Comparison of ENCODE assay signal across 8 cellular contexts in genomic region chr1:32893198-32894018, GRCh38. TPM values are rescaled to one million over a fixed set of nuclear protein-coding genes. Genes with fewer than 3 reads are reported as not detected.
DNase-seq lines count a peak whose midpoint lies in the region; ATAC-seq and TF ChIP-seq lines count a peak whose summit lies in the region.

No MANE protein-coding gene starts in this region.

- H3K27me3 Mint-ChIP-seq in activated CD8-positive, alpha-beta T cell treated with anti-CD3 and anti-CD28 coated beads for 36 hours = peaks cover 48% of the 10 kb centered on the region
- H3K27me3 Mint-ChIP-seq in activated CD8-positive, alpha-beta T cell treated with anti-CD3 and anti-CD28 coated beads, Interleukin-2, amount 10 ng/mL, durations not matched to agents 7 days and 5 days (ENCODE audit: low read depth) = peaks cover 59% of the 10 kb centered on the region
- H3K27me3 Mint-ChIP-seq in naive thymus-derived CD8-positive, alpha-beta T cell = peaks cover 37 to 92% (median 57%) of the 10 kb centered on the region in 5 donors

- ATAC-seq in activated CD8-positive, alpha-beta T cell treated with anti-CD3 and anti-CD28 coated beads for 36 hours = peak; percentile 41
- no peak for ATAC-seq in activated CD8-positive, alpha-beta T cell treated with anti-CD3 and anti-CD28 coated beads, Interleukin-2, amount 10 ng/mL, durations not matched to agents 7 days and 5 days
- ATAC-seq in naive thymus-derived CD8-positive, alpha-beta T cell = peak; percentile 58 to 69
- ATAC-seq in GM21825 (IDR thresholded peaks at IDR 0.05; ENCODE audit: unreplicated experiment) = no peak
- no peak for ATAC-seq in HG03025 (IDR thresholded peaks at IDR 0.05; ENCODE audit: low FRiP score, unreplicated experiment)

- 10% methylated on average over 2 of the region's 58 CpGs; no CpG with 5 or more reads in 1 of the 2 donors for WGBS in esophagus squamous epithelium, 2 donors

- H3K36me3 ChIP-seq in esophagus squamous epithelium = peaks cover 0 to 21% (median 0%) of the 10 kb centered on the region in 3 donors

- no peaks in the 10 kb centered on the region for H3K36me3 Mint-ChIP-seq in activated CD8-positive, alpha-beta T cell treated with anti-CD3 and anti-CD28 coated beads for 36 hours (ENCODE audit: low read depth)
- H3K36me3 Mint-ChIP-seq in activated CD8-positive, alpha-beta T cell treated with anti-CD3 and anti-CD28 coated beads, Interleukin-2, amount 10 ng/mL, durations not matched to agents 7 days and 5 days (ENCODE audit: low read depth) = no peaks in the 10 kb centered on the region
- H3K36me3 Mint-ChIP-seq in naive thymus-derived CD8-positive, alpha-beta T cell = peaks cover 0 to 5% (median 0%) of the 10 kb centered on the region in 3 donors

- intact Hi-C loops in activated CD8-positive, alpha-beta T cell treated with anti-CD3 and anti-CD28 coated beads for 36 hours (cut with micrococcal nuclease) = no loop called here
- intact Hi-C loops in esophagus squamous epithelium (cut with DNase I) = no loop called here

- CTCF ChIA-PET in activated CD8-positive, alpha-beta T cell treated with anti-CD3 and anti-CD28 coated beads for 36 hours (lab: Charles Lee) = interaction anchor here (0.7 to 5.0 kb wide), 30 partner anchors 8 to 373 kb away, joined by 3 to 31 read pairs (median 4); partner anchors contain the start of gene AZIN2
- CTCF ChIA-PET in activated CD8-positive, alpha-beta T cell treated with anti-CD3 and anti-CD28 coated beads, Interleukin-2, amount 10 ng/mL, durations not matched to agents 7 days and 5 days (lab: Charles Lee) = interaction anchor here (0.8 to 3.8 kb wide), 8 partner anchors 12 to 305 kb away, joined by 3 to 33 read pairs (median 5); no protein-coding TSS in a partner anchor

- DNase-seq in activated CD8-positive, alpha-beta T cell treated with anti-CD3 and anti-CD28 coated beads for 36 hours = peak; percentile 42
- DNase-seq in activated CD8-positive, alpha-beta T cell treated with anti-CD3 and anti-CD28 coated beads, Interleukin-2, amount 10 ng/mL, durations not matched to agents 7 days and 5 days = no peak
- DNase-seq in SW480 (ENCODE audit: low spot score) (peak; percentile 37), esophagus squamous epithelium (lab: John Stamatoyannopoulos, UW) (no peak), NOMO-1 (lab: John Stamatoyannopoulos, UW; ENCODE audit: unreplicated experiment in 2 of 2) (no peak)
- DNase-seq in naive thymus-derived CD8-positive, alpha-beta T cell = peak in 1 of 10 donors; percentile 55

- peaks cover 10 to 19% (median 13%) of the 10 kb centered on the region in 3 donors for H3K4me1 ChIP-seq in esophagus squamous epithelium

- peak overlapping the region; percentile 51 for H3K4me3 Mint-ChIP-seq in activated CD8-positive, alpha-beta T cell treated with anti-CD3 and anti-CD28 coated beads for 36 hours
- no peak overlapping the region for H3K4me3 Mint-ChIP-seq in activated CD8-positive, alpha-beta T cell treated with anti-CD3 and anti-CD28 coated beads, Interleukin-2, amount 10 ng/mL, durations not matched to agents 7 days and 5 days
- H3K4me3 Mint-ChIP-seq in naive thymus-derived CD8-positive, alpha-beta T cell = peak overlapping the region; percentile 60 to 82 (median 70)

- no peak overlapping the region for H3K27ac Mint-ChIP-seq in activated CD8-positive, alpha-beta T cell treated with anti-CD3 and anti-CD28 coated beads for 36 hours
- no peak overlapping the region for H3K27ac Mint-ChIP-seq in activated CD8-positive, alpha-beta T cell treated with anti-CD3 and anti-CD28 coated beads, Interleukin-2, amount 10 ng/mL, durations not matched to agents 7 days and 5 days
- H3K27ac Mint-ChIP-seq in naive thymus-derived CD8-positive, alpha-beta T cell = peak overlapping the region in 1 of 10 donors; percentile 83

- TF ChIP-seq POLR2A in esophagus squamous epithelium (IDR thresholded peaks at IDR 0.05) = no peak

- TF ChIP-seq CTCF in activated CD8-positive, alpha-beta T cell treated with anti-CD3 and anti-CD28 coated beads for 36 hours (IDR thresholded peaks at IDR 0.05) = peak; percentile 41
- peak in 2 of 6 experiments; percentile 2 to 9 for TF ChIP-seq CTCF in esophagus squamous epithelium (IDR thresholded peaks at IDR 0.05)

- peaks cover 0 to 62% (median 2%) of the 10 kb centered on the region in 4 donors for H3K27me3 ChIP-seq in esophagus squamous epithelium

- no peaks in the 10 kb centered on the region for H3K9me3 ChIP-seq in esophagus squamous epithelium

- no peaks in the 10 kb centered on the region for H3K9me3 Mint-ChIP-seq in activated CD8-positive, alpha-beta T cell treated with anti-CD3 and anti-CD28 coated beads for 36 hours
- no peaks in the 10 kb centered on the region for H3K9me3 Mint-ChIP-seq in activated CD8-positive, alpha-beta T cell treated with anti-CD3 and anti-CD28 coated beads, Interleukin-2, amount 10 ng/mL, durations not matched to agents 7 days and 5 days (ENCODE audit: insufficient read depth)
- H3K9me3 Mint-ChIP-seq in naive thymus-derived CD8-positive, alpha-beta T cell = peaks cover 0 to 3% (median 0%) of the 10 kb centered on the region in 9 donors

- H3K4me1 Mint-ChIP-seq in activated CD8-positive, alpha-beta T cell treated with anti-CD3 and anti-CD28 coated beads for 36 hours (ENCODE audit: low read depth) = peaks cover 5% of the 10 kb centered on the region
- peaks cover 4% of the 10 kb centered on the region for H3K4me1 Mint-ChIP-seq in activated CD8-positive, alpha-beta T cell treated with anti-CD3 and anti-CD28 coated beads, Interleukin-2, amount 10 ng/mL, durations not matched to agents 7 days and 5 days (ENCODE audit: low read depth)
- H3K4me1 Mint-ChIP-seq in naive thymus-derived CD8-positive, alpha-beta T cell = peaks cover 8 to 16% (median 9%) of the 10 kb centered on the region in 4 donors

- POLR2A ChIA-PET in activated CD8-positive, alpha-beta T cell treated with anti-CD3 and anti-CD28 coated beads for 36 hours (lab: Charles Lee) = interaction anchor here (1.0 to 1.4 kb wide), 2 partner anchors 8 to 12 kb away, joined by 3 read pairs; no protein-coding TSS in a partner anchor
- POLR2A ChIA-PET in activated CD8-positive, alpha-beta T cell treated with anti-CD3 and anti-CD28 coated beads, Interleukin-2, amount 10 ng/mL, durations not matched to agents 7 days and 5 days (lab: Charles Lee) = interaction anchor here (0.6 kb wide), 1 partner anchor 100 kb away, joined by 3 read pairs; no protein-coding TSS in a partner anchor
- POLR2A ChIA-PET in naive thymus-derived CD8-positive, alpha-beta T cell (lab: Charles Lee) = interaction anchor here (0.6 kb wide), 1 partner anchor 109 kb away, joined by 4 read pairs; no protein-coding TSS in a partner anchor

- H3K4me3 ChIP-seq in esophagus squamous epithelium = peak overlapping the region; percentile 27 to 70 (median 44)

- peak overlapping the region in 1 of 4 donors; percentile 34 for H3K27ac ChIP-seq in esophagus squamous epithelium

RNA-seq across cellular contexts. Expression of gene HPCA, which starts 7.1 kb away (rescaled TPM):
- under 1 TPM; 0.49 to 0.61 TPM for total RNA-seq in activated CD8-positive, alpha-beta T cell treated with anti-CD3 and anti-CD28 coated beads for 36 hours
- total RNA-seq in activated CD8-positive, alpha-beta T cell treated with anti-CD3 and anti-CD28 coated beads, Interleukin-2, amount 10 ng/mL, durations not matched to agents 7 days and 5 days = not detected
- total RNA-seq in esophagus squamous epithelium = not detected
- total RNA-seq in naive thymus-derived CD8-positive, alpha-beta T cell = not detected
- not detected for polyA plus RNA-seq in naive thymus-derived CD8-positive, alpha-beta T cell

RNA-seq across cellular contexts. Expression of gene TMEM54, which starts 7.8 kb away (rescaled TPM):
- 1 to 10 TPM; 1.3 to 1.9 TPM for total RNA-seq in activated CD8-positive, alpha-beta T cell treated with anti-CD3 and anti-CD28 coated beads for 36 hours
- total RNA-seq in activated CD8-positive, alpha-beta T cell treated with anti-CD3 and anti-CD28 coated beads, Interleukin-2, amount 10 ng/mL, durations not matched to agents 7 days and 5 days = not detected
- total RNA-seq in esophagus squamous epithelium = 100 to 1,000 TPM; 151 to 255 (median 178) TPM
- total RNA-seq in naive thymus-derived CD8-positive, alpha-beta T cell = not detected
- not detected for polyA plus RNA-seq in naive thymus-derived CD8-positive, alpha-beta T cell

RNA-seq across cellular contexts. Expression of gene FNDC5, which starts 22.7 kb away (rescaled TPM):
- total RNA-seq in activated CD8-positive, alpha-beta T cell treated with anti-CD3 and anti-CD28 coated beads for 36 hours = not detected
- total RNA-seq in activated CD8-positive, alpha-beta T cell treated with anti-CD3 and anti-CD28 coated beads, Interleukin-2, amount 10 ng/mL, durations not matched to agents 7 days and 5 days = not detected
- under 1 TPM in 2 of 4 donors, not detected in 2; 0.44 to 0.76 TPM for total RNA-seq in esophagus squamous epithelium
- total RNA-seq in naive thymus-derived CD8-positive, alpha-beta T cell = not detected
- polyA plus RNA-seq in naive thymus-derived CD8-positive, alpha-beta T cell = not detected

Comparison
In these comparisons a context has a peak if more than half of its experiments do, and no peak if none do; other contexts are left out.
1. ATAC-seq: peak in activated CD8-positive, alpha-beta T cell treated with anti-CD3 and anti-CD28 coated beads for 36 hours (single experiment) and naive thymus-derived CD8-positive, alpha-beta T cell (2 of 2); none in activated CD8-positive, alpha-beta T cell treated with anti-CD3 and anti-CD28 coated beads, Interleukin-2, amount 10 ng/mL, durations not matched to agents 7 days and 5 days (single experiment), GM21825 (single experiment) and HG03025 (single experiment).
2. DNase-seq: peak in activated CD8-positive, alpha-beta T cell treated with anti-CD3 and anti-CD28 coated beads for 36 hours (single experiment) and SW480 (single experiment); none in activated CD8-positive, alpha-beta T cell treated with anti-CD3 and anti-CD28 coated beads, Interleukin-2, amount 10 ng/mL, durations not matched to agents 7 days and 5 days (single experiment), esophagus squamous epithelium (single experiment) and NOMO-1 (0 of 2).
3. RNA of gene TMEM54, which starts 7.8 kb away (total RNA-seq): 151 to 255 TPM in esophagus squamous epithelium; 1.3 to 1.9 TPM in activated CD8-positive, alpha-beta T cell treated with anti-CD3 and anti-CD28 coated beads for 36 hours, not detected in naive thymus-derived CD8-positive, alpha-beta T cell and not detected in activated CD8-positive, alpha-beta T cell treated with anti-CD3 and anti-CD28 coated beads, Interleukin-2, amount 10 ng/mL, durations not matched to agents 7 days and 5 days; every median in the first group is over 10 times any median in the second.